Comparison of ENCODE assay signal across 6 cellular contexts in genomic region chrX:113982766-113983165, GRCh38.
"Had no signal": no experiment of that assay in that cellular context is flagged by ENCODE, and none has a peak within 500 bp of the region (broad histone marks: within the 10 kb centered on the region; RNA-seq: fewer than 3 reads in every experiment).

No MANE protein-coding gene starts in this region.

- H3K9ac ChIP-seq: GM23248 had no signal

- DNase-seq: GM23248, GOT3, H7, HCEC 1CT, IMR-90 had no signal

- FAIRE-seq: HTR-8/SVneo had no signal

- H3K4me3 ChIP-seq: GM23248 had no signal

- H3K27ac ChIP-seq: GM23248 had no signal
